21 cellular contexts compared by ENCODE assay signal in the genomic region with DNA sequence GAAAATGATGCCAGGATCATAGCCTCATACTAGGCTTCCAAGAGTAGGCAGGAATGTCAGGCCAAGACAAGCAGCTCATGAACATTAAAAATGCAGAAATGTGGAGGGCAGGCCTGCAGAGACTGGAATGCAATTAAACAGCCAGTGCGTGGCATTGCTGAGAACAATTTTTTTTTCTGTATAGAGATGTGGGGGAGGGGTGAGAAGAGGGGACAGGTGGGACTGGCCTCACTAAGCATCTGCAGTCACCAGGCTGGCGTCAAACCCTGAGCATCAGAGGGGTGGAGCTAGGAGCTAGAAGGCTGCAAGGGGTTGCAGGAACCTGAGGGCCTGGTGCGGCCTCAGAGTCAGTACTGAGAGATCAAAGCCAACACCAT.
DNase-seq lines count a peak whose midpoint lies in the region; ATAC-seq and TF ChIP-seq lines count a peak whose summit lies in the region.
"Had no signal": no experiment of that assay in that cellular context is flagged by ENCODE, and none has a peak within 500 bp of the region (broad histone marks: within the 10 kb centered on the region; RNA-seq: fewer than 3 reads in every experiment).

No MANE protein-coding gene starts in this region.

- no peaks in the 10 kb centered on the region for H3K4me1 ChIP-seq in H9 (ENCODE audit: insufficient read depth, low read length)
- H3K4me1 ChIP-seq in NT2/D1 (ENCODE audit: insufficient read depth, insufficient read length), result peaks cover 5% of the 10 kb centered on the region
- no peaks in the 10 kb centered on the region for H3K4me1 ChIP-seq in foreskin keratinocyte
- H3K4me1 ChIP-seq in neural progenitor cell, result no peaks in the 10 kb centered on the region
- H3K4me1 ChIP-seq: A549 had no signal

- H3K27me3 Mint-ChIP-seq in H9 (ENCODE audit: low read depth), result peaks cover 3% of the 10 kb centered on the region
- H3K27me3 Mint-ChIP-seq in neural progenitor cell (ENCODE audit: insufficient read depth, low read depth), result peaks cover 2% of the 10 kb centered on the region

- H3K9ac ChIP-seq in H9 (ENCODE audit: extremely low read depth, insufficient read length, low read length), result no peak overlapping the region
- no peak overlapping the region for H3K9ac ChIP-seq in NT2/D1 (ENCODE audit: insufficient read length, low read depth)
- no peak overlapping the region for H3K9ac ChIP-seq in neural progenitor cell
- H3K9ac ChIP-seq: BLaER1 had no signal

- H3K4me3 ChIP-seq in NT2/D1 (ENCODE audit: insufficient read length, low read depth), result no peak overlapping the region
- H3K4me3 ChIP-seq in neural progenitor cell, result no peak overlapping the region
- H3K4me3 ChIP-seq: A549, BLaER1 had no signal

- H3K79me2 ChIP-seq in H9 (ENCODE audit: insufficient read depth, low read length) (no peaks in the 10 kb centered on the region), neural progenitor cell (ENCODE audit: low read depth) (no peaks in the 10 kb centered on the region)

- ATAC-seq in foreskin keratinocyte, result no peak
- ATAC-seq in GM18870 (IDR thresholded peaks at IDR 0.05; ENCODE audit: unreplicated experiment), result no peak
- no peak for ATAC-seq in GM18519 (IDR thresholded peaks at IDR 0.05; ENCODE audit: low FRiP score, unreplicated experiment)
- ATAC-seq in left lobe of liver, result no peak
- ATAC-seq: A549, HCT116 had no signal

- H3K4me1 Mint-ChIP-seq in H9, result peaks cover 6 to 7% of the 10 kb centered on the region in 2 experiments
- H3K4me1 Mint-ChIP-seq in neural progenitor cell, result peaks cover 7% of the 10 kb centered on the region
- H3K4me1 Mint-ChIP-seq: CD4-positive, alpha-beta memory T cell had no signal

- H3K36me3 Mint-ChIP-seq in H9 (ENCODE audit: insufficient read depth in 1 of 3, low read depth in 3 of 3), result no peaks in the 10 kb centered on the region
- no peaks in the 10 kb centered on the region for H3K36me3 Mint-ChIP-seq in neural progenitor cell
- H3K36me3 Mint-ChIP-seq: CD4-positive, alpha-beta memory T cell had no signal

- H3K36me3 ChIP-seq in NT2/D1 (ENCODE audit: insufficient read depth, insufficient read length, low read length), result no peaks in the 10 kb centered on the region
- H3K36me3 ChIP-seq in neural progenitor cell, result no peaks in the 10 kb centered on the region
- H3K36me3 ChIP-seq: BLaER1 had no signal

- no peaks in the 10 kb centered on the region for H3K27me3 ChIP-seq in H9 (ENCODE audit: insufficient read depth, low read length)
- H3K27me3 ChIP-seq in NT2/D1 (ENCODE audit: insufficient read depth, insufficient read length), result no peaks in the 10 kb centered on the region
- H3K27me3 ChIP-seq in foreskin keratinocyte, result peaks cover under 1% of the 10 kb centered on the region
- no peaks in the 10 kb centered on the region for H3K27me3 ChIP-seq in neural progenitor cell
- H3K27me3 ChIP-seq: BLaER1 had no signal

- no peak overlapping the region for H3K4ac ChIP-seq in H9 (ENCODE audit: low read depth, low read length)

- no peak overlapping the region for H3K14ac ChIP-seq in H9 (ENCODE audit: insufficient read depth, low read length)

- no peak overlapping the region for H2BK12ac ChIP-seq in H9 (ENCODE audit: insufficient read length, low read depth, low read length)

- H2AK5ac ChIP-seq in H9 (ENCODE audit: insufficient read length, low read length), result no peak overlapping the region

- no peak overlapping the region for H2BK20ac ChIP-seq in H9 (ENCODE audit: low read depth, low read length, poor library complexity, severe bottlenecking)

- no peak overlapping the region for H3K23ac ChIP-seq in H9 (ENCODE audit: insufficient read length, low read depth, low read length)

- H3K27ac ChIP-seq in H9 (ENCODE audit: insufficient read length, low read depth, low read length) (no peak overlapping the region), foreskin keratinocyte (no peak overlapping the region), neural progenitor cell (no peak overlapping the region)
- H3K27ac ChIP-seq: A549, BLaER1 had no signal

- no peak overlapping the region for H3K56ac ChIP-seq in H9 (ENCODE audit: insufficient read length, low read depth, low read length)

- TF ChIP-seq CTCF in H9 (conservative IDR thresholded peaks at IDR 0.05) (no peak), foreskin keratinocyte (conservative IDR thresholded peaks at IDR 0.05) (no peak), neural progenitor cell (IDR thresholded peaks at IDR 0.05) (no peak)

- H3K18ac ChIP-seq in H9 (ENCODE audit: insufficient read length, low read depth, low read length), result no peak overlapping the region

- H3K9me3 Mint-ChIP-seq in H9 (no peaks in the 10 kb centered on the region), neural progenitor cell (no peaks in the 10 kb centered on the region)

- DNase-seq in H9, result peak; percentile 38
- DNase-seq in NCI-H510A (lab: John Stamatoyannopoulos, UW), result peak; percentile 66
- DNase-seq in NT2/D1 (ENCODE audit: low read depth, low spot score), result peak; percentile 25
- peak; percentile 5 to 22 for DNase-seq in foreskin keratinocyte
- no peak for DNase-seq in left lobe of liver (ENCODE audit: low spot score)
- no peak for DNase-seq in neural progenitor cell (ENCODE audit: low spot score)
- DNase-seq: Calu3; CD4-positive, alpha-beta memory T cell; IMR-90; Karpas-422; NCI-H146; NCI-H2029 treated with DMSO at 0.1 percent for 48 hours; NCI-H2227 treated with DMSO at 0.1 percent for 48 hours; NCI-H748 treated with DMSO at 0.1 percent for 48 hours; SIG-M5; T-helper 2 cell had no signal

- H4K20me1 ChIP-seq in H9 (ENCODE audit: control insufficient read depth, insufficient read depth, insufficient read length), result no peaks in the 10 kb centered on the region
- H4K20me1 ChIP-seq in neural progenitor cell (ENCODE audit: low read depth), result no peaks in the 10 kb centered on the region
- H4K20me1 ChIP-seq: BLaER1 had no signal

- no peak overlapping the region for H4K91ac ChIP-seq in H9 (ENCODE audit: insufficient read length, low read depth, low read length)

- H3K4me2 ChIP-seq in H9 (ENCODE audit: insufficient read depth, insufficient read length, low read length), result no peak overlapping the region
- H3K4me2 ChIP-seq in neural progenitor cell, result no peak overlapping the region
- H3K4me2 ChIP-seq: A549, BLaER1 had no signal

- H3T11ph ChIP-seq in H9 (ENCODE audit: low read length), result no peak overlapping the region

- H3K79me1 ChIP-seq in H9 (ENCODE audit: insufficient read depth, low read depth, low read length, poor library complexity, severe bottlenecking), result no peaks in the 10 kb centered on the region

- no peak overlapping the region for H4K8ac ChIP-seq in H9 (replicated peaks; ENCODE audit: insufficient read length, low read depth, low read length)

- H2BK120ac ChIP-seq in H9 (ENCODE audit: low read depth, low read length, poor library complexity, severe bottlenecking), result no peak overlapping the region

- H3K23me2 ChIP-seq in H9 (ENCODE audit: insufficient read length, low read depth, low read length, poor library complexity, severe bottlenecking), result no peaks in the 10 kb centered on the region

- H3K4me3 Mint-ChIP-seq in H9 (no peak overlapping the region), neural progenitor cell (no peak overlapping the region)
- H3K4me3 Mint-ChIP-seq: CD4-positive, alpha-beta memory T cell had no signal

- H4K5ac ChIP-seq in H9 (ENCODE audit: insufficient read length, low read depth, low read length), result no peak overlapping the region

- H3K27ac Mint-ChIP-seq in H9, result no peak overlapping the region; a peak in 1 of 7 replicates
- H3K27ac Mint-ChIP-seq in neural progenitor cell, result no peak overlapping the region
- H3K27ac Mint-ChIP-seq: CD4-positive, alpha-beta memory T cell had no signal

- H3F3A ChIP-seq in neural progenitor cell (ENCODE audit: low read depth), result no peaks in the 10 kb centered on the region

- WGBS in H9 (ENCODE audit: extremely low coverage, insufficient read length, low lambda C conversion rate), result no CpG with 5 or more reads among the region's 3 CpGs

- no peak overlapping the region for H2AFZ ChIP-seq in H9 (ENCODE audit: low read length)
- no peak overlapping the region for H2AFZ ChIP-seq in neural progenitor cell (replicated peaks)

- no peak overlapping the region for H2BK15ac ChIP-seq in H9 (ENCODE audit: low read depth, low read length)

- H3K9me3 ChIP-seq in H9 (ENCODE audit: control insufficient read depth, low read depth, low read length) (no peaks in the 10 kb centered on the region), NT2/D1 (ENCODE audit: insufficient read depth, low read length) (no peaks in the 10 kb centered on the region), neural progenitor cell (ENCODE audit: low read depth) (no peaks in the 10 kb centered on the region)
- H3K9me3 ChIP-seq: A549, BLaER1 had no signal

- H2BK5ac ChIP-seq in H9 (ENCODE audit: insufficient read length, low read length), result no peak overlapping the region

Comparison
In these comparisons a context has a peak if more than half of its experiments do, and no peak if none do; other contexts are left out.
1. DNase-seq: peak in H9 (single experiment), NCI-H510A (single experiment), NT2/D1 (single experiment) and foreskin keratinocyte (2 of 2); none in left lobe of liver (single experiment) and neural progenitor cell (single experiment).